In genomic region chr19:50815443-50815842, GRCh38 we compare ENCODE assay signal across 29 cellular contexts. TPM values are rescaled to one million over a fixed set of nuclear protein-coding genes. Genes with fewer than 3 reads are reported as not detected.
"Had no signal": no experiment of that assay in that cellular context is flagged by ENCODE, and none has a peak within 500 bp of the region (broad histone marks: within the 10 kb centered on the region; RNA-seq: fewer than 3 reads in every experiment).

No MANE protein-coding gene starts in this region.

- FAIRE-seq: colon had no signal

- H3K36me3 ChIP-seq: Peyer's patch, SJCRH30 had no signal

- H3K4me3 ChIP-seq: Peyer's patch, SJCRH30 had no signal

- ATAC-seq: activated CD8-positive, alpha-beta memory T cell treated with anti-CD3 and anti-CD28 coated beads, Interleukin-2, amount 10 ng/mL, durations not matched to agents 7 days and 5 days; activated T-cell treated with anti-CD3 and anti-CD28 coated beads, Interleukin-2, amount 50 U/mL, for 4 hours; T-helper 17 cell had no signal

- DNase-seq: activated B cell treated with CpG ODN at 0.5 μM for 24 hours; activated CD4-positive, alpha-beta T cell treated with anti-CD3 and anti-CD28 coated beads for 1 hour; activated CD4-positive, alpha-beta T cell treated with anti-CD3 and anti-CD28 coated beads, Interleukin-2, amount 10 ng/mL, durations not matched to agents 24 days and 14 days; activated CD4-positive, alpha-beta T cell treated with anti-CD3 and anti-CD28 coated beads, Interleukin-2, amount 50 U/mL, for 48 hours; activated CD8-positive, alpha-beta memory T cell treated with anti-CD3 and anti-CD28 coated beads, Interleukin-2, amount 10 ng/mL, durations not matched to agents 7 days and 5 days; activated effector memory CD4-positive, alpha-beta T cell treated with anti-CD3 and anti-CD28 coated beads, Interleukin-2, amount 50 U/mL, for 16 hours; activated naive CD4-positive, alpha-beta T cell treated with anti-CD3 and anti-CD28 coated beads for 36 hours; activated naive CD8-positive, alpha-beta T cell treated with anti-CD3 and anti-CD28 coated beads for 36 hours; activated T-cell treated with anti-CD3 and anti-CD28 coated beads, Interleukin-2, amount 50 U/mL, for 4 hours; cerebellar nuclear complex; NCI-H1105 treated with DMSO at 0.1 percent for 48 hours; NCI-H1436 treated with DMSO at 0.1 percent for 48 hours; NCI-H187 treated with DMSO at 0.1 percent for 48 hours; NCI-H2081 treated with DMSO at 0.1 percent for 48 hours; NCI-H2171 treated with DMSO at 0.1 percent for 48 hours; NCI-H226; NCI-H526; NCI-H774; NK-92 treated with Interleukin-12 subunit alpha and Interleukin-12 subunit beta, amount 100 ng/mL, for 24 hours; Peyer's patch; Right ventricle myocardium superior; SJCRH30; T-helper 17 cell; T-helper 9 cell had no signal

- H3K4me1 ChIP-seq: SJCRH30 had no signal

- H3K27ac ChIP-seq: Peyer's patch, RWPE1, SJCRH30 had no signal

- H3K27me3 ChIP-seq: Peyer's patch had no signal

- H3K9me3 ChIP-seq: Peyer's patch, SJCRH30 had no signal

RNA-seq across cellular contexts. Expression of gene KLK1, which starts 8.1 kb away (rescaled TPM):
- total RNA-seq: cardiac septum, Right ventricle myocardium superior, T-helper 17 cell had no signal

RNA-seq across cellular contexts. Expression of gene KLK15, which starts 17.9 kb away (rescaled TPM):
- total RNA-seq: activated B cell treated with CpG ODN at 0.5 μM for 24 hours; activated CD4-positive, alpha-beta T cell treated with anti-CD3 and anti-CD28 coated beads, Interleukin-2, amount 10 ng/mL, durations not matched to agents 24 days and 14 days; activated CD8-positive, alpha-beta memory T cell treated with anti-CD3 and anti-CD28 coated beads, Interleukin-2, amount 10 ng/mL, durations not matched to agents 7 days and 5 days; activated naive CD4-positive, alpha-beta T cell treated with anti-CD3 and anti-CD28 coated beads for 36 hours; activated naive CD8-positive, alpha-beta T cell treated with anti-CD3 and anti-CD28 coated beads for 36 hours; activated T-cell treated with anti-CD3 and anti-CD28 coated beads, Interleukin-2, amount 50 U/mL, for 4 hours; cardiac septum; NCI-H460; Peyer's patch; Right ventricle myocardium superior; SJCRH30; T-helper 17 cell had no signal

RNA-seq across cellular contexts. Expression of gene ACP4, which starts 25.2 kb away (rescaled TPM):
- total RNA-seq: activated B cell treated with CpG ODN at 0.5 μM for 24 hours; activated CD4-positive, alpha-beta T cell treated with anti-CD3 and anti-CD28 coated beads, Interleukin-2, amount 10 ng/mL, durations not matched to agents 24 days and 14 days; activated CD8-positive, alpha-beta memory T cell treated with anti-CD3 and anti-CD28 coated beads, Interleukin-2, amount 10 ng/mL, durations not matched to agents 7 days and 5 days; activated naive CD4-positive, alpha-beta T cell treated with anti-CD3 and anti-CD28 coated beads for 36 hours; activated naive CD8-positive, alpha-beta T cell treated with anti-CD3 and anti-CD28 coated beads for 36 hours; activated T-cell treated with anti-CD3 and anti-CD28 coated beads, Interleukin-2, amount 50 U/mL, for 4 hours; cardiac septum; NCI-H460; Peyer's patch; Right ventricle myocardium superior; SJCRH30; T-helper 17 cell had no signal
- polyA plus RNA-seq: adipose tissue had no signal

RNA-seq across cellular contexts. Expression of gene KLK3, which starts 39.3 kb away (rescaled TPM):
- total RNA-seq: activated B cell treated with CpG ODN at 0.5 μM for 24 hours; activated CD4-positive, alpha-beta T cell treated with anti-CD3 and anti-CD28 coated beads, Interleukin-2, amount 10 ng/mL, durations not matched to agents 24 days and 14 days; activated CD8-positive, alpha-beta memory T cell treated with anti-CD3 and anti-CD28 coated beads, Interleukin-2, amount 10 ng/mL, durations not matched to agents 7 days and 5 days; activated naive CD4-positive, alpha-beta T cell treated with anti-CD3 and anti-CD28 coated beads for 36 hours; activated naive CD8-positive, alpha-beta T cell treated with anti-CD3 and anti-CD28 coated beads for 36 hours; activated T-cell treated with anti-CD3 and anti-CD28 coated beads, Interleukin-2, amount 50 U/mL, for 4 hours; cardiac septum; NCI-H460; Right ventricle myocardium superior; SJCRH30; T-helper 17 cell had no signal

RNA-seq across cellular contexts. Expression of gene GPR32, which starts 45.2 kb away (rescaled TPM):
- total RNA-seq: activated B cell treated with CpG ODN at 0.5 μM for 24 hours; activated CD4-positive, alpha-beta T cell treated with anti-CD3 and anti-CD28 coated beads, Interleukin-2, amount 10 ng/mL, durations not matched to agents 24 days and 14 days; activated CD8-positive, alpha-beta memory T cell treated with anti-CD3 and anti-CD28 coated beads, Interleukin-2, amount 10 ng/mL, durations not matched to agents 7 days and 5 days; activated naive CD4-positive, alpha-beta T cell treated with anti-CD3 and anti-CD28 coated beads for 36 hours; activated naive CD8-positive, alpha-beta T cell treated with anti-CD3 and anti-CD28 coated beads for 36 hours; activated T-cell treated with anti-CD3 and anti-CD28 coated beads, Interleukin-2, amount 50 U/mL, for 4 hours; cardiac septum; NCI-H460; Peyer's patch; Right ventricle myocardium superior; SJCRH30; T-helper 17 cell had no signal
- polyA plus RNA-seq: adipose tissue had no signal
